8 cellular contexts compared by ENCODE assay signal in the genomic region with DNA sequence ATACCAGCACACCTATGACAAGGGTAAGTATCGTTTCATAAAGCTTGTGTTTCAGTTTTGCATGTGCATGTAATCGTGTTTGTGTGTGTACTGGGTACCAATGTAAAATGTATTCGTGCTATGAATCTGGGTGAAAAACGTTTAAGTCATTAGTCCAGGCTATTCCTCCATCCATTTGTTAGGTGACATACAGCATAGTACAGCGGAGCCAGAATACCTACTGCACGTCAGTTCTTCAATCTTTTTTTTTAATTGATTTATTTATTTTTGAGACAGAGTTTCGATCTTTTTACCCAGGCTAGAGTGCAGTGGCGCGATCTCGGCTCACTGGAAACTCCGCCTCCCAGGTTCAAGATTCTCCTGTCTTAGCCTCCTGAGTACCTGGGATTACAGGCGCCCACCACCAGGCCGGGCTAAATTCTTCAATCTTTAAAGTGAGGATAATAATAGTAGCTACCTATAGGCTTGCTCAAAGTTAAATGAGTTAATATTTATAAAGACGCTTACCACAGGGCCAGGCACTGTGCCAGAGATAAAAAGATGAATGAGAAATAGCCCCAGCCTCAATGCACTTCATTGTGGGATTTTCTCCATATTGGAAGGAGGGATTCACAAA. TPM values are rescaled to one million over a fixed set of nuclear protein-coding genes. Genes with fewer than 3 reads are reported as not detected.
DNase-seq lines count a peak whose midpoint lies in the region; ATAC-seq, FAIRE-seq and TF ChIP-seq lines count a peak whose summit lies in the region.

No MANE protein-coding gene starts in this region.

- peak overlapping the region; percentile 66 for H3K4me2 ChIP-seq in H9 (ENCODE audit: insufficient read depth, insufficient read length, low read length)
- peak overlapping the region; percentile 87 for H3K4me2 ChIP-seq in keratinocyte (ENCODE audit: control insufficient read depth, extremely low read depth, insufficient read depth, low read depth, low read length)

- H3K36me3 ChIP-seq in keratinocyte (ENCODE audit: control insufficient read depth in 2 of 2, extremely low read depth in 1 of 2, insufficient read depth in 2 of 2, low read length in 2 of 2) (peaks cover 8 to 22% of the 10 kb centered on the region in 2 experiments), testis (ENCODE audit: low read depth, missing control alignments) (no peaks in the 10 kb centered on the region)

- H3K4me1 Mint-ChIP-seq in H9: peaks cover 22 to 28% of the 10 kb centered on the region in 2 experiments
- H3K4me1 Mint-ChIP-seq in activated naive CD4-positive, alpha-beta T cell treated with anti-CD3 and anti-CD28 coated beads, Interleukin-2, amount 10 ng/mL, durations not matched to agents 7 days and 5 days: peaks cover 49% of the 10 kb centered on the region

- peak overlapping the region; percentile 67 for H3K9ac ChIP-seq in H9 (ENCODE audit: extremely low read depth, insufficient read length, low read length)
- H3K9ac ChIP-seq in keratinocyte (ENCODE audit: control insufficient read depth, extremely low read depth, insufficient read depth, low read length): peak overlapping the region; percentile 65

- no peak overlapping the region for H2BK120ac ChIP-seq in H9 (ENCODE audit: low read depth, low read length, poor library complexity, severe bottlenecking)

- H3K4ac ChIP-seq in H9 (ENCODE audit: low read depth, low read length): no peak overlapping the region

- CTCF ChIA-PET in AG04449 (lab: Yijun Ruan, JAX): interaction anchor here (0.7 to 4.6 kb wide), 18 partner anchors 9 to 303 kb away, joined by 3 to 69 read pairs (median 4); a partner anchor contains a TSS
- CTCF ChIA-PET in activated naive CD4-positive, alpha-beta T cell treated with anti-CD3 and anti-CD28 coated beads, Interleukin-2, amount 10 ng/mL, durations not matched to agents 7 days and 5 days (lab: Charles Lee): interaction anchor here (1.0 to 2.1 kb wide), 10 partner anchors 12 to 302 kb away, joined by 3 to 43 read pairs (median 4); a partner anchor contains a TSS

- no peaks in the 10 kb centered on the region for H3K23me2 ChIP-seq in H9 (ENCODE audit: insufficient read length, low read depth, low read length, poor library complexity, severe bottlenecking)

- H2BK5ac ChIP-seq in H9 (ENCODE audit: insufficient read length, low read length): no peak overlapping the region

- TF ChIP-seq POLR2A in testis (IDR thresholded peaks at IDR 0.05): no peak

- no peak overlapping the region for H4K8ac ChIP-seq in H9 (replicated peaks; ENCODE audit: insufficient read length, low read depth, low read length)

- H3K56ac ChIP-seq in H9 (ENCODE audit: insufficient read length, low read depth, low read length): no peak overlapping the region

- intact Hi-C loops in testis (cut with DNase I; ENCODE audit: low total_unique reads): no loop called here

- no peak for FAIRE-seq in keratinocyte (lab: Jason Lieb, UNC)

- peaks cover 0 to 3% of the 10 kb centered on the region in 2 experiments; a peak in 1 of 5 replicates for H3K9me3 Mint-ChIP-seq in H9
- no peaks in the 10 kb centered on the region for H3K9me3 Mint-ChIP-seq in activated naive CD4-positive, alpha-beta T cell treated with anti-CD3 and anti-CD28 coated beads, Interleukin-2, amount 10 ng/mL, durations not matched to agents 7 days and 5 days

- no peaks in the 10 kb centered on the region; the same call in 1 of the 2 replicates for H3K4me1 ChIP-seq in H9 (ENCODE audit: insufficient read depth, low read length)
- peaks cover 18% of the 10 kb centered on the region for H3K4me1 ChIP-seq in keratinocyte (ENCODE audit: control insufficient read depth, extremely low read depth, insufficient read depth, low read length)
- H3K4me1 ChIP-seq in testis: peaks cover 13% of the 10 kb centered on the region

- dilution Hi-C loops in keratinocyte (cut with MboI; ENCODE audit: extremely low pct_ligation_motif_present, low sequenced_read_pairs): no loop called here

- POLR2A ChIA-PET in AG04449 (lab: Yijun Ruan, JAX): interaction anchor here (0.7 to 1.1 kb wide), 3 partner anchors 12 to 298 kb away, joined by 3 read pairs; no protein-coding TSS in a partner anchor

- no peaks in the 10 kb centered on the region for H3K9me3 ChIP-seq in H9 (ENCODE audit: control insufficient read depth, low read depth, low read length)
- no peaks in the 10 kb centered on the region for H3K9me3 ChIP-seq in keratinocyte (ENCODE audit: control insufficient read depth, low read depth, low read length)
- no peaks in the 10 kb centered on the region for H3K9me3 ChIP-seq in testis

- TF ChIP-seq CTCF in AG04449 (IDR thresholded peaks at IDR 0.05; ENCODE audit: insufficient read depth, low read length, missing control alignments): no peak
- no peak for TF ChIP-seq CTCF in H9 (conservative IDR thresholded peaks at IDR 0.05)
- peak in 1 of 3 experiments; percentile 11 for TF ChIP-seq CTCF in keratinocyte (optimal IDR thresholded peaks at IDR 0.05 in 1 of 3, IDR thresholded peaks at IDR 0.05 in 1 of 3, conservative IDR thresholded peaks at IDR 0.05 in 1 of 3; ENCODE audit: extremely low read depth in 1 of 3, insufficient read depth in 2 of 3, low read length in 3 of 3)
- TF ChIP-seq CTCF in testis (IDR thresholded peaks at IDR 0.05): peak in 2 of 3 experiments; percentile 7 to 49

- H2BK20ac ChIP-seq in H9 (ENCODE audit: low read depth, low read length, poor library complexity, severe bottlenecking): no peak overlapping the region

- no peak overlapping the region for H3T11ph ChIP-seq in H9 (ENCODE audit: low read length)

- WGBS in H9 (ENCODE audit: extremely low coverage, insufficient read length, low lambda C conversion rate): no CpG with 5 or more reads among the region's 14 CpGs
- WGBS in testis, 2 donors: 44 to 55% methylated on average over 14 of the region's 14 CpGs

- H3K27me3 ChIP-seq in H9 (ENCODE audit: insufficient read depth, low read length) (no peaks in the 10 kb centered on the region), keratinocyte (ENCODE audit: control insufficient read depth, extremely low read depth, insufficient read depth, low read length) (no peaks in the 10 kb centered on the region), testis (no peaks in the 10 kb centered on the region)

- H4K91ac ChIP-seq in H9 (ENCODE audit: insufficient read length, low read depth, low read length): no peak overlapping the region

- no peak overlapping the region for H2AK5ac ChIP-seq in H9 (ENCODE audit: insufficient read length, low read length)

- H3K23ac ChIP-seq in H9 (ENCODE audit: insufficient read length, low read depth, low read length): no peak overlapping the region

- no peaks in the 10 kb centered on the region for H3K79me1 ChIP-seq in H9 (ENCODE audit: insufficient read depth, low read depth, low read length, poor library complexity, severe bottlenecking)

- DNase-seq in AG04449 (ENCODE audit: low read depth, low spot score): no peak
- peak; percentile 68 for DNase-seq in H9
- peak; percentile 29 for DNase-seq in activated naive CD4-positive, alpha-beta T cell treated with anti-CD3 and anti-CD28 coated beads, Interleukin-2, amount 10 ng/mL, durations not matched to agents 7 days and 5 days
- no peak for DNase-seq in keratinocyte (ENCODE audit: low read depth, low spot score)
- DNase-seq in testis: no peak
- no peak for DNase-seq in SKM-1 (lab: John Stamatoyannopoulos, UW; ENCODE audit: unreplicated experiment)
- no peak for DNase-seq in COLO829 (ENCODE audit: low spot score)

- H3K14ac ChIP-seq in H9 (ENCODE audit: insufficient read depth, low read length): no peak overlapping the region

- no peak overlapping the region for H3K18ac ChIP-seq in H9 (ENCODE audit: insufficient read length, low read depth, low read length)

- no peak for ATAC-seq in HG03460 (IDR thresholded peaks at IDR 0.05; ENCODE audit: unreplicated experiment)

- H3K27ac ChIP-seq in H9 (ENCODE audit: insufficient read length, low read depth, low read length): peak overlapping the region; percentile 48
- H3K27ac ChIP-seq in keratinocyte (ENCODE audit: control insufficient read depth, insufficient read depth, low read length): peak overlapping the region; percentile 45
- peak overlapping the region; percentile 97 for H3K27ac ChIP-seq in testis

- no peaks in the 10 kb centered on the region for H3K27me3 Mint-ChIP-seq in H9 (ENCODE audit: low read depth)
- H3K27me3 Mint-ChIP-seq in activated naive CD4-positive, alpha-beta T cell treated with anti-CD3 and anti-CD28 coated beads, Interleukin-2, amount 10 ng/mL, durations not matched to agents 7 days and 5 days: peaks cover 3% of the 10 kb centered on the region

- peak overlapping the region; percentile 94 to 99 (median 96) for H3K27ac Mint-ChIP-seq in H9
- H3K27ac Mint-ChIP-seq in activated naive CD4-positive, alpha-beta T cell treated with anti-CD3 and anti-CD28 coated beads, Interleukin-2, amount 10 ng/mL, durations not matched to agents 7 days and 5 days: peak overlapping the region; percentile 91

- H3K9me1 ChIP-seq in keratinocyte (ENCODE audit: control insufficient read depth, extremely low read depth, insufficient read depth, low read length): no peaks in the 10 kb centered on the region

- H3K79me2 ChIP-seq in H9 (ENCODE audit: insufficient read depth, low read length) (peaks cover 11% of the 10 kb centered on the region; the same call in 1 of the 2 replicates), keratinocyte (ENCODE audit: control insufficient read depth, insufficient read depth, low read length) (peaks cover 22% of the 10 kb centered on the region)

- H2BK12ac ChIP-seq in H9 (ENCODE audit: insufficient read length, low read depth, low read length): no peak overlapping the region

- H2BK15ac ChIP-seq in H9 (ENCODE audit: low read depth, low read length): no peak overlapping the region

- H4K20me1 ChIP-seq in H9 (ENCODE audit: control insufficient read depth, insufficient read depth, insufficient read length) (peaks cover 3% of the 10 kb centered on the region), keratinocyte (ENCODE audit: control insufficient read depth, extremely low read depth, insufficient read depth, low read length) (peaks cover 2% of the 10 kb centered on the region)

- H3K4me3 Mint-ChIP-seq in H9: peak overlapping the region; percentile 98
- H3K4me3 Mint-ChIP-seq in activated naive CD4-positive, alpha-beta T cell treated with anti-CD3 and anti-CD28 coated beads, Interleukin-2, amount 10 ng/mL, durations not matched to agents 7 days and 5 days: peak overlapping the region; percentile 92

- peak overlapping the region; percentile 50 for H3K4me3 ChIP-seq in AG04449 (ENCODE audit: low read depth, low read length)
- H3K4me3 ChIP-seq in keratinocyte (ENCODE audit: control insufficient read depth in 2 of 3, extremely low read depth in 1 of 3, insufficient read depth in 2 of 3, low read depth in 1 of 3, low read length in 3 of 3): peak overlapping the region; percentile 33 to 70 (median 67)
- peak overlapping the region; percentile 88 to 97 for H3K4me3 ChIP-seq in testis

- no peak overlapping the region for H4K5ac ChIP-seq in H9 (ENCODE audit: insufficient read length, low read depth, low read length)

- H2AFZ ChIP-seq in H9 (ENCODE audit: low read length) (no peak overlapping the region), keratinocyte (ENCODE audit: control insufficient read depth, low read length) (peak overlapping the region; percentile 85)

- peaks cover 23 to 42% (median 38%) of the 10 kb centered on the region in 3 experiments for H3K36me3 Mint-ChIP-seq in H9 (ENCODE audit: insufficient read depth in 1 of 3, low read depth in 3 of 3)
- H3K36me3 Mint-ChIP-seq in activated naive CD4-positive, alpha-beta T cell treated with anti-CD3 and anti-CD28 coated beads, Interleukin-2, amount 10 ng/mL, durations not matched to agents 7 days and 5 days: peaks cover 47% of the 10 kb centered on the region

RNA-seq across cellular contexts. Expression of a gene that starts 0.6 kb away (rescaled TPM):
- total RNA-seq in H9 (2021) (51.9 and 53.5 TPM in 2 replicates), testis (100 to 1,000 TPM; 395 to 568 TPM)
- polyA plus RNA-seq in keratinocyte (663 to 1,841 TPM (median 663 TPM) in 3 replicates), testis (ENCODE audit: insufficient read depth, low read depth, low replicate concordance) (197 TPM)
- polyA plus RNA-seq in keratinocyte (2011; ENCODE audit: low read depth): 187 TPM
- 965 and 1,489 TPM in 2 replicates for polyA plus RNA-seq in keratinocyte (2011; cell fraction: cytosol; rRNA removed)
- 341 and 432 TPM in 2 replicates for polyA plus RNA-seq in keratinocyte (2011; cell fraction: nucleus; rRNA removed)
- polyA plus RNA-seq in keratinocyte (2012; ENCODE audit: low replicate concordance): 770 and 1,354 TPM in 2 replicates
- 74.3 to 840 TPM (median 694 TPM) in 3 replicates for polyA minus RNA-seq in keratinocyte
- 114 TPM for polyA minus RNA-seq in keratinocyte (2011; cell fraction: cytosol; rRNA and poly(A)+ RNA removed)
- 52.5 and 65.2 TPM in 2 replicates for polyA minus RNA-seq in keratinocyte (2011; cell fraction: nucleus; rRNA and poly(A)+ RNA removed)

RNA-seq across cellular contexts. Expression of a gene that starts 20.2 kb away (rescaled TPM):
- total RNA-seq in H9 (2021) (13.0 and 13.9 TPM in 2 replicates), testis (10 to 100 TPM; 10.7 to 13.9 TPM)
- polyA plus RNA-seq in keratinocyte (0.97 to 1.8 TPM (median 1.1 TPM) in 3 replicates), testis (ENCODE audit: insufficient read depth, low read depth, low replicate concordance) (17.7 TPM)
- polyA plus RNA-seq in keratinocyte (2011; ENCODE audit: low read depth): 2.4 TPM
- polyA plus RNA-seq in keratinocyte (2011; cell fraction: cytosol; rRNA removed): 0.85 and 0.94 TPM in 2 replicates
- polyA plus RNA-seq in keratinocyte (2011; cell fraction: nucleus; rRNA removed): 5.2 and 5.3 TPM in 2 replicates
- polyA plus RNA-seq in keratinocyte (2012; ENCODE audit: low replicate concordance): 1.2 and 1.6 TPM in 2 replicates
- 1.7 to 5.3 TPM (median 3.6 TPM) in 3 replicates for polyA minus RNA-seq in keratinocyte
- polyA minus RNA-seq in keratinocyte (2011; cell fraction: cytosol; rRNA and poly(A)+ RNA removed): not detected
- polyA minus RNA-seq in keratinocyte (2011; cell fraction: nucleus; rRNA and poly(A)+ RNA removed): 1.4 and 3.4 TPM in 2 replicates

RNA-seq across cellular contexts. Expression of a gene that starts 38.9 kb away (rescaled TPM):
- total RNA-seq in H9 (2021) (51.2 and 56.5 TPM in 2 replicates), testis (1 to 10 TPM; 3.3 to 9.8 TPM)
- polyA plus RNA-seq in keratinocyte (13.6 to 19.8 TPM (median 16.4 TPM) in 3 replicates), testis (ENCODE audit: insufficient read depth, low read depth, low replicate concordance) (6.1 TPM)
- 90.3 TPM for polyA plus RNA-seq in keratinocyte (2011; ENCODE audit: low read depth)
- polyA plus RNA-seq in keratinocyte (2011; cell fraction: cytosol; rRNA removed): 6.1 and 8.6 TPM in 2 replicates
- 41.3 and 45.7 TPM in 2 replicates for polyA plus RNA-seq in keratinocyte (2011; cell fraction: nucleus; rRNA removed)
- 9.1 and 57.6 TPM in 2 replicates for polyA plus RNA-seq in keratinocyte (2012; ENCODE audit: low replicate concordance)
- polyA minus RNA-seq in keratinocyte: 38.3 to 51.4 TPM (median 46.2 TPM) in 3 replicates
- polyA minus RNA-seq in keratinocyte (2011; cell fraction: cytosol; rRNA and poly(A)+ RNA removed): 10.6 TPM
- polyA minus RNA-seq in keratinocyte (2011; cell fraction: nucleus; rRNA and poly(A)+ RNA removed): 33.0 and 47.2 TPM in 2 replicates

RNA-seq across cellular contexts. Expression of a gene that starts 44.0 kb away (rescaled TPM):
- total RNA-seq in H9 (2021) (21.0 and 21.5 TPM in 2 replicates), testis (10 to 100 TPM in 1 of 2 donors, 1 to 10 TPM in 1; 9.5 to 14.3 TPM)
- polyA plus RNA-seq in keratinocyte (9.0 to 10.8 TPM (median 9.4 TPM) in 3 replicates), testis (ENCODE audit: insufficient read depth, low read depth, low replicate concordance) (14.1 TPM)
- polyA plus RNA-seq in keratinocyte (2011; ENCODE audit: low read depth): 1.1 TPM
- 5.1 and 5.2 TPM in 2 replicates for polyA plus RNA-seq in keratinocyte (2011; cell fraction: cytosol; rRNA removed)
- polyA plus RNA-seq in keratinocyte (2011; cell fraction: nucleus; rRNA removed): 16.9 and 20.1 TPM in 2 replicates
- 4.0 and 6.5 TPM in 2 replicates for polyA plus RNA-seq in keratinocyte (2012; ENCODE audit: low replicate concordance)
- polyA minus RNA-seq in keratinocyte: 13.8 to 15.2 TPM (median 15.0 TPM) in 3 replicates
- polyA minus RNA-seq in keratinocyte (2011; cell fraction: cytosol; rRNA and poly(A)+ RNA removed): 7.3 TPM
- 9.2 and 15.2 TPM in 2 replicates for polyA minus RNA-seq in keratinocyte (2011; cell fraction: nucleus; rRNA and poly(A)+ RNA removed)

Comparison
In these comparisons a context has a peak if more than half of its experiments do, and no peak if none do; other contexts are left out.
1. DNase-seq: peak in H9 (single experiment) and activated naive CD4-positive, alpha-beta T cell treated with anti-CD3 and anti-CD28 coated beads, Interleukin-2, amount 10 ng/mL, durations not matched to agents 7 days and 5 days (single experiment); none in AG04449 (single experiment), keratinocyte (single experiment), testis (single experiment), SKM-1 (single experiment) and COLO829 (single experiment).
2. CTCF ChIP-seq: peak in testis (2 of 3); none in AG04449 (single experiment) and H9 (single experiment).
3. H3K27ac ChIP-seq: peak in every context shown above with its lines; median percentile 97 in testis; 48 in H9; 45 in keratinocyte.
4. Peak in every context shown above with its lines, with median percentiles within 50 percentile points of each other: H3K4me3 ChIP-seq.